In genomic region chr14:92770454-92770853, GRCh38 we compare ENCODE assay signal across 15 cellular contexts.
"Had no signal": no experiment of that assay in that cellular context is flagged by ENCODE, and none has a peak within 500 bp of the region (broad histone marks: within the 10 kb centered on the region; RNA-seq: fewer than 3 reads in every experiment).

No MANE protein-coding gene starts in this region.

- H3K4me1 ChIP-seq: breast epithelium, esophagus muscularis mucosa had no signal

- DNase-seq: activated CD4-positive, alpha-beta T cell treated with anti-CD3 and anti-CD28 coated beads for 1 hour; activated CD8-positive, alpha-beta memory T cell treated with anti-CD3 and anti-CD28 coated beads, Interleukin-2, amount 50 U/mL, for 48 hours; activated CD8-positive, alpha-beta T cell treated with anti-CD3 and anti-CD28 coated beads, Interleukin-2, amount 10 ng/mL, durations not matched to agents 7 days and 5 days; activated gamma-delta T cell treated with Interleukin-2 at 50 U/mL for 16 hours; aorta; dorsolateral prefrontal cortex; lower lobe of right lung; midbrain; naive B cell; stimulated activated naive CD4-positive, alpha-beta T cell; substantia nigra; transverse colon had no signal

- H3K27me3 ChIP-seq: breast epithelium, dorsolateral prefrontal cortex, esophagus muscularis mucosa, transverse colon had no signal

- H3K27ac Mint-ChIP-seq: activated CD8-positive, alpha-beta T cell treated with anti-CD3 and anti-CD28 coated beads, Interleukin-2, amount 10 ng/mL, durations not matched to agents 7 days and 5 days had no signal

- H3K4me3 ChIP-seq: breast epithelium, dorsolateral prefrontal cortex, esophagus muscularis mucosa, lower lobe of right lung, smooth muscle cell, transverse colon had no signal

- H3K9me3 ChIP-seq: breast epithelium, esophagus muscularis mucosa, lower lobe of right lung, transverse colon had no signal

- H3K4me2 ChIP-seq: smooth muscle cell had no signal

- H3K9me3 Mint-ChIP-seq: naive B cell had no signal

- H3K36me3 Mint-ChIP-seq: naive B cell had no signal

- H3K27me3 Mint-ChIP-seq: naive B cell had no signal

- H3K36me3 ChIP-seq: breast epithelium, esophagus muscularis mucosa, lower lobe of right lung, transverse colon had no signal

- H3K27ac ChIP-seq: breast epithelium, dorsolateral prefrontal cortex, lower lobe of right lung had no signal

- H3K4me3 Mint-ChIP-seq: activated CD8-positive, alpha-beta T cell treated with anti-CD3 and anti-CD28 coated beads, Interleukin-2, amount 10 ng/mL, durations not matched to agents 7 days and 5 days had no signal

- ATAC-seq: activated CD8-positive, alpha-beta T cell treated with anti-CD3 and anti-CD28 coated beads, Interleukin-2, amount 10 ng/mL, durations not matched to agents 7 days and 5 days; lower lobe of right lung had no signal
